ENCODE assay signal across 1 cellular context in genomic region chr1:119253366-119253765, GRCh38.
TF ChIP-seq lines count a peak whose summit lies in the region.

No MANE protein-coding gene starts in this region.

TF ChIP-seq in SK-N-SH treated with all-trans-retinoic acid at 6 μM for 48 hours, 23 proteins besides CTCF, POLR2A, EP300 and RAD21 (continued from another document):
- TF ChIP-seq CSRNP3 (CRISPR knock-in tag; IDR thresholded peaks at IDR 0.05) (no peak), GLIS3 (CRISPR knock-in tag; IDR thresholded peaks at IDR 0.05) (no peak), ARNTL (CRISPR knock-in tag; IDR thresholded peaks at IDR 0.05; ENCODE audit: borderline replicate concordance, low read depth) (no peak), ZFP30 (CRISPR knock-in tag; IDR thresholded peaks at IDR 0.05) (no peak), RARB (CRISPR knock-in tag; IDR thresholded peaks at IDR 0.05) (no peak)
TF ChIP-seq in SK-N-SH treated with all-trans-retinoic acid at 6 μM for 48 hours: peak in this region for 0.
